Comparison of ENCODE assay signal across 30 cellular contexts in the genomic region with DNA sequence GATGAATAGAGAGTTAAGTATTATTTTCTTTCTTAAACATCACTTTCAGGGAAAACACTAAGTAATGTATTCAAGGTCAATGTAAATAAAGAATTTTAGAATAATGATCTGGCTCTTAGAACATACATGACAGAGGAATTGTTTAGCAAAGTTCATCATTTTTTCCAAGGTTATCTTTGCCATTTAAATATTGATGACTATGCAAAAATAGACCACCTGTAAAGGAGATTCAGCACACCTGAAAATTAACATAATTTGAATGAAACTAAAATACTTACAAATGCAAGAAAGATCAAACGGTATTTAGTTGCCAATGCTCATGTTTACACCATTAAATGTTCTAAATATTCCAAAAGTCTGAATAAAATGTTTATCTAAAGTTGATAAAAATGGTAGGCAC.
"Had no signal": no experiment of that assay in that cellular context is flagged by ENCODE, and none has a peak within 500 bp of the region (broad histone marks: within the 10 kb centered on the region; RNA-seq: fewer than 3 reads in every experiment).

No MANE protein-coding gene starts in this region.

- FAIRE-seq: islet of Langerhans, kidney, pancreas, small intestine, urothelium cell line had no signal

- H3K27ac ChIP-seq: left lung, lower lobe of right lung, pancreas, prostate gland, sigmoid colon, spleen, suprapubic skin, thoracic aorta, tibial artery, upper lobe of right lung had no signal

- H3K4me3 ChIP-seq: left lung, lower lobe of right lung, pancreas, prostate gland, sigmoid colon, spleen, suprapubic skin, thoracic aorta, tibial artery, upper lobe of right lung had no signal

- H3K4me1 ChIP-seq: left lung, lower lobe of right lung, prostate gland, sigmoid colon, spleen, suprapubic skin, tibial artery, upper lobe of right lung had no signal

- H3K27ac Mint-ChIP-seq: immature natural killer cell; naive B cell; natural killer cell; stimulated activated effector memory CD8-positive, alpha-beta T cell treated with anti-CD3 and anti-CD28 coated beads, Interleukin-12 subunit alpha, Interleukin-12 subunit beta, amount 100 ng/mL, for 72 hours; stimulated activated naive CD8-positive, alpha-beta T cell treated with anti-CD3 and anti-CD28 coated beads, Interleukin-15, Interleukin-2, amounts not matched to agents 100 ng/mL and 50 ng/mL, for 24 hours had no signal

- H3K27me3 ChIP-seq: left lung, pancreas, sigmoid colon, spleen, suprapubic skin, tibial artery, upper lobe of right lung had no signal

- H3K36me3 Mint-ChIP-seq: naive B cell; stimulated activated effector memory CD8-positive, alpha-beta T cell treated with anti-CD3 and anti-CD28 coated beads, Interleukin-12 subunit alpha, Interleukin-12 subunit beta, amount 100 ng/mL, for 72 hours had no signal

- H3K27me3 Mint-ChIP-seq: naive B cell; stimulated activated naive CD8-positive, alpha-beta T cell treated with anti-CD3 and anti-CD28 coated beads, Interleukin-15, Interleukin-2, amounts not matched to agents 100 ng/mL and 50 ng/mL, for 24 hours had no signal

- H3K9me3 ChIP-seq: pancreas, prostate gland, thoracic aorta, tibial artery, upper lobe of right lung had no signal

- H3K36me3 ChIP-seq: left lung, lower lobe of right lung, pancreas, prostate gland, sigmoid colon, spleen, suprapubic skin, thoracic aorta, tibial artery, upper lobe of right lung had no signal

- H3K4me1 Mint-ChIP-seq: immature natural killer cell; naive B cell; natural killer cell; stimulated activated effector memory CD8-positive, alpha-beta T cell treated with anti-CD3 and anti-CD28 coated beads, Interleukin-12 subunit alpha, Interleukin-12 subunit beta, amount 100 ng/mL, for 72 hours had no signal

- ATAC-seq: left colon; left lung; lower lobe of right lung; natural killer cell; pancreas; right cardiac atrium; stimulated activated effector memory CD8-positive, alpha-beta T cell treated with anti-CD3 and anti-CD28 coated beads, Interleukin-12 subunit alpha, Interleukin-12 subunit beta, amount 100 ng/mL, for 72 hours; upper lobe of right lung had no signal

- DNase-seq: hippocampal formation; immature natural killer cell; kidney; left colon; left lung; lower lobe of right lung; mammary epithelial cell; mesenchymal stem cell; naive B cell; natural killer cell; nucleus accumbens; pancreas; posterior cingulate gyrus; retina; right cardiac atrium; sigmoid colon; small intestine; spleen; stimulated activated CD4-positive, alpha-beta T cell treated with anti-CD3 and anti-CD28 coated beads, Interleukin-4, amount 100 ng/mL, for 24 hours; stimulated activated naive CD4-positive, alpha-beta T cell; tibial artery; trophoblast cell; upper lobe of right lung had no signal

- H3K4me3 Mint-ChIP-seq: immature natural killer cell; naive B cell; natural killer cell; stimulated activated effector memory CD8-positive, alpha-beta T cell treated with anti-CD3 and anti-CD28 coated beads, Interleukin-12 subunit alpha, Interleukin-12 subunit beta, amount 100 ng/mL, for 72 hours; stimulated activated naive CD8-positive, alpha-beta T cell treated with anti-CD3 and anti-CD28 coated beads, Interleukin-15, Interleukin-2, amounts not matched to agents 100 ng/mL and 50 ng/mL, for 24 hours had no signal
